ENCODE assay signal across 7 cellular contexts in the genomic region with DNA sequence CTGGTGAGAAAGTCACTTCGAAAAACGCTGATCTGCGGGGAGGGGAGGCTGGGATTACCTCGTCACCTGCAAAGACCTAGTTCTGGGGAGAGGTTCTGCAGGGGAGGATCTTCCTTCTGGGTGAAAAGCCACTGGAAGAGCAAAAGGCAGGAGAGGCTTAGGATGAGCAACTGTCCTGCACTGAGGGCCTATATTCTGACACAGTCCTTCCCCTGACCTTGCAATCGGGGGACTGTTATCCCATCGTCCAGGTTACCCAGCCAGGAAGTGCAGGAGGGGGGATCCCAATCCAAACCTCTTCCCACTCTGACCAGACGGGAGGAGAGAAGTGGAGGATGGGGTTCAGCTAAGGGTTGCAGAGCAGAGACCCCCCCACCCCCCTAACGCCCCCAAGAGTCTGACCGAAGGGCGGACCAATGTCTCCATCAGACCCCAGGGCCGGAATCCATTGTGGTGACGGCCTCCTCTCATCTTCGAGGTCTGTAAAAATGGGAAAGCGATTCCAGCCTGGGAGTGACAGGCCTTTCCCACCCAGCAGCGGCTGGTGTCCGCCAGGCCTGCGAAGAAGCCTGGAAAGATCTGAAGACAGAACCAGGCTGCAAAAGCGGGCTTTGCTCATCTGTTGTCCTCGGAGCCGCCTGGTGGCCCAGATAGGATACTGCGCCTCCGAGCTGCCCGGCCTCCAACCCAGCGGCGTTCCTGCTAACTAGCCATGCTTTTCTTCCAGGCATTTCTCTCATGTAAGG. TPM values are rescaled to one million over a fixed set of nuclear protein-coding genes. Genes with fewer than 3 reads are reported as not detected.
DNase-seq lines count a peak whose midpoint lies in the region; FAIRE-seq and TF ChIP-seq lines count a peak whose summit lies in the region.

No MANE protein-coding gene starts in this region.

- no peak overlapping the region for H2AFZ ChIP-seq in neural cell (ENCODE audit: low read depth, low read length)

- no peaks in the 10 kb centered on the region for H4K20me1 ChIP-seq in neural cell (ENCODE audit: insufficient read depth)

- in situ Hi-C loops in KBM-7 (cut with MboI; ENCODE audit: low pct_unique_long_range_greater_than_20kb, low sequenced_read_pairs) = loop anchor here (25.0 kb wide), 1 partner anchor 307 kb away; no protein-coding TSS in a partner anchor

- TF ChIP-seq EP300 in neural cell (conservative IDR thresholded peaks at IDR 0.05; ENCODE audit: poor library complexity, severe bottlenecking) = no peak

- no peak for TF ChIP-seq POLR2A in GM12891 (IDR thresholded peaks at IDR 0.05; ENCODE audit: low read depth, low read length)

- H3K4me2 ChIP-seq in neural cell (ENCODE audit: low read length) = no peak overlapping the region

- H3K9ac ChIP-seq in neural cell (ENCODE audit: low read length) = no peak overlapping the region
- H3K9ac ChIP-seq in stomach smooth muscle (ENCODE audit: low read length in 2 of 2) = peak overlapping the region; percentile 70 to 72

- peak; percentile 69 for DNase-seq in GM12891 (ENCODE audit: insufficient read length, low spot score)
- DNase-seq in KBM-7 = peak; percentile 78
- DNase-seq in SHP77 treated with DMSO at 0.1 percent for 48 hours (lab: John Stamatoyannopoulos, UW) = peak; percentile 31
- peak; percentile 35 for DNase-seq in activated gamma-delta T cell (lab: John Stamatoyannopoulos, UW)
- peak; percentile 90 for DNase-seq in fibroblast of villous mesenchyme (ENCODE audit: low read depth)

- TF ChIP-seq CTCF in fibroblast of villous mesenchyme (IDR thresholded peaks at IDR 0.05; ENCODE audit: insufficient read depth, low read depth, low read length) = peak; percentile 98
- TF ChIP-seq CTCF in neural cell (IDR thresholded peaks at IDR 0.05; ENCODE audit: poor library complexity, severe bottlenecking) = peak; percentile 94

- H3K9me3 ChIP-seq in neural cell (ENCODE audit: low read length) (no peaks in the 10 kb centered on the region), stomach smooth muscle (ENCODE audit: control insufficient read depth in 2 of 2, low read length in 2 of 2) (no peaks in the 10 kb centered on the region)

- no peak overlapping the region for H3K27ac ChIP-seq in neural cell (ENCODE audit: low read length)
- H3K27ac ChIP-seq in stomach smooth muscle (ENCODE audit: low read length) = peak overlapping the region; percentile 86

- no peaks in the 10 kb centered on the region for H3K9me2 ChIP-seq in neural cell (ENCODE audit: insufficient read depth, low read length)

- peaks cover 70% of the 10 kb centered on the region for H3K4me1 ChIP-seq in stomach smooth muscle (ENCODE audit: control insufficient read depth, insufficient read depth, low read length)

- H3K36me3 ChIP-seq in neural cell (ENCODE audit: insufficient read depth, low read length) (no peaks in the 10 kb centered on the region), stomach smooth muscle (ENCODE audit: control insufficient read depth in 2 of 2, insufficient read depth in 2 of 2, low read length in 2 of 2) (no peaks in the 10 kb centered on the region)

- no peak for FAIRE-seq in GM12891 (lab: Jason Lieb, UNC)

- peaks cover 51% of the 10 kb centered on the region for H3K27me3 ChIP-seq in neural cell (ENCODE audit: insufficient read depth, low read depth, low read length)
- no peaks in the 10 kb centered on the region for H3K27me3 ChIP-seq in stomach smooth muscle (ENCODE audit: control insufficient read depth in 1 of 2, insufficient read depth in 2 of 2, low read length in 2 of 2)

- no peaks in the 10 kb centered on the region for H3K79me2 ChIP-seq in neural cell (replicated peaks; ENCODE audit: insufficient read depth, low read length)

- H3F3A ChIP-seq in neural cell (ENCODE audit: insufficient read depth, low read length, poor library complexity, severe bottlenecking) = peaks cover 3% of the 10 kb centered on the region

- peak; percentile 96 for TF ChIP-seq RAD21 in neural cell (conservative IDR thresholded peaks at IDR 0.05)

- H3K4me3 ChIP-seq in fibroblast of villous mesenchyme (ENCODE audit: low read depth, low read length) (peak overlapping the region; percentile 74), neural cell (ENCODE audit: low read length) (peak overlapping the region; percentile 82), stomach smooth muscle (ENCODE audit: low read length in 2 of 2) (peak overlapping the region; percentile 84 to 88)

TF ChIP-seq in GM12891, 5 proteins besides CTCF, POLR2A, EP300 and RAD21:
- TF ChIP-seq POLR2AphosphoS5 (IDR thresholded peaks at IDR 0.05; ENCODE audit: low read depth, low read length) = no peak
- TF ChIP-seq SPI1 (IDR thresholded peaks at IDR 0.05; ENCODE audit: low read depth, low read length) = no peak
- TF ChIP-seq PAX5 (IDR thresholded peaks at IDR 0.05; ENCODE audit: insufficient read depth, low read length, severe bottlenecking) = no peak
- no peak for TF ChIP-seq TAF1 (IDR thresholded peaks at IDR 0.05; ENCODE audit: low read depth, low read length)
- no peak for TF ChIP-seq POU2F2 (IDR thresholded peaks at IDR 0.05; ENCODE audit: low read depth, low read length)
TF ChIP-seq in GM12891: peak in this region for 0.

TF ChIP-seq in neural cell, 6 proteins besides CTCF, POLR2A, EP300 and RAD21:
- TF ChIP-seq TAF1 (IDR thresholded peaks at IDR 0.05; ENCODE audit: low read depth) = no peak
- peak; percentile 39 for TF ChIP-seq MXI1 (conservative IDR thresholded peaks at IDR 0.05; ENCODE audit: poor library complexity, severe bottlenecking)
- TF ChIP-seq SMC3 (conservative IDR thresholded peaks at IDR 0.05; ENCODE audit: poor library complexity) = peak; percentile 93
TF ChIP-seq in neural cell: peak in this region for 2.

RNA-seq across cellular contexts. Expression of gene DHRS3, which starts 1.6 kb away (rescaled TPM):
- polyA plus RNA-seq in GM12891 (2012; ENCODE audit: low read depth, missing spikeins) = 0.62 TPM
- total RNA-seq in fibroblast of villous mesenchyme = 84.1 and 137 TPM in 2 replicates
- 0.22 TPM in 1 of 2 replicates, not detected in the other for polyA plus RNA-seq in neural cell
- 0.69 TPM in 1 of 2 replicates, not detected in the other for polyA minus RNA-seq in neural cell

RNA-seq across cellular contexts. Expression of gene AADACL4, which starts 24.3 kb away (rescaled TPM):
- not detected for polyA plus RNA-seq in GM12891 (2012; ENCODE audit: low read depth, missing spikeins)
- total RNA-seq in fibroblast of villous mesenchyme = 0.43 TPM in 1 of 2 replicates, not detected in the other
- polyA plus RNA-seq in neural cell = not detected in 2 replicates
- polyA minus RNA-seq in neural cell = not detected in 2 replicates

Comparison
In these comparisons a context has a peak if more than half of its experiments do, and no peak if none do; other contexts are left out.
1. DNase-seq: peak in every context shown above with its lines; median percentile 90 in fibroblast of villous mesenchyme; 78 in KBM-7; 69 in GM12891; 35 in activated gamma-delta T cell; 31 in SHP77 treated with DMSO at 0.1 percent for 48 hours.